11 cellular contexts compared by ENCODE assay signal in genomic region chr6:144351338-144351737, GRCh38.
A peak's percentile ranks its signal among the peaks of the same experiment; 100 is the strongest.
DNase-seq lines count a peak whose midpoint lies in the region; ATAC-seq and TF ChIP-seq lines count a peak whose summit lies in the region.
"Had no signal": no experiment of that assay in that cellular context is flagged by ENCODE, and none has a peak within 500 bp of the region (broad histone marks: within the 10 kb centered on the region; RNA-seq: fewer than 3 reads in every experiment).

No MANE protein-coding gene starts in this region.

- peaks cover 46 to 86% of the 10 kb centered on the region in 2 donors for H3K4me1 ChIP-seq in left lung
- H3K4me1 ChIP-seq in tibial nerve: peaks cover 0 to 74% (median 40%) of the 10 kb centered on the region in 4 donors

- no peaks in the 10 kb centered on the region for H3K27me3 ChIP-seq in left lung
- no peaks in the 10 kb centered on the region for H3K27me3 ChIP-seq in tibial nerve
- no peaks in the 10 kb centered on the region for H3K27me3 ChIP-seq in H7 (ENCODE audit: control insufficient read depth, insufficient read depth, low read length)

- ATAC-seq in left lung (no peak), GM18873 (IDR thresholded peaks at IDR 0.05; ENCODE audit: low FRiP score, unreplicated experiment) (no peak)

- H3K27ac ChIP-seq in left lung (peak overlapping the region; percentile 11 to 80), tibial nerve (peak overlapping the region in 3 of 4 donors; percentile 18 to 76 (median 46))

- TF ChIP-seq POLR2A in tibial nerve (IDR thresholded peaks at IDR 0.05): no peak

- 66 to 71% methylated on average over 4 of the region's 4 CpGs for WGBS in tibial nerve, 2 donors

- intact Hi-C loops in activated naive CD4-positive, alpha-beta T cell treated with anti-CD3 and anti-CD28 coated beads for 36 hours (cut with micrococcal nuclease): loop anchor here (2.0 kb wide), 1 partner anchor 43 kb away; no protein-coding TSS in a partner anchor
- intact Hi-C loops in activated T-helper 1 cell treated with anti-CD3 and anti-CD28 coated beads, Interleukin-12 subunit alpha, Interleukin-12 subunit beta, Interleukin-2, Interleukin-4 antibody, amounts not matched to agents 30 ng/mL and 10 ng/mL and 1 ng/mL, durations not matched to agents 14 hours and 24 hours and 36 hours (cut with micrococcal nuclease): loop anchor here (5.0 kb wide), 4 partner anchors 61 to 1409 kb away; no protein-coding TSS in a partner anchor
- intact Hi-C loops in left lung (cut with DNase I): no loop called here

- H3K4me3 Mint-ChIP-seq in activated naive CD4-positive, alpha-beta T cell treated with anti-CD3 and anti-CD28 coated beads for 36 hours: peak overlapping the region; percentile 57
- peak overlapping the region; percentile 80 for H3K4me3 Mint-ChIP-seq in activated T-helper 1 cell treated with anti-CD3 and anti-CD28 coated beads, Interleukin-12 subunit alpha, Interleukin-12 subunit beta, Interleukin-2, Interleukin-4 antibody, amounts not matched to agents 30 ng/mL and 10 ng/mL and 1 ng/mL, durations not matched to agents 14 hours and 24 hours and 36 hours

- TF ChIP-seq CTCF in left lung (IDR thresholded peaks at IDR 0.05) (no peak), tibial nerve (IDR thresholded peaks at IDR 0.05) (no peak)

- H3K9me3 Mint-ChIP-seq in activated naive CD4-positive, alpha-beta T cell treated with anti-CD3 and anti-CD28 coated beads for 36 hours: no peaks in the 10 kb centered on the region
- peaks cover 5% of the 10 kb centered on the region for H3K9me3 Mint-ChIP-seq in activated T-helper 1 cell treated with anti-CD3 and anti-CD28 coated beads, Interleukin-12 subunit alpha, Interleukin-12 subunit beta, Interleukin-2, Interleukin-4 antibody, amounts not matched to agents 30 ng/mL and 10 ng/mL and 1 ng/mL, durations not matched to agents 14 hours and 24 hours and 36 hours

- H3K36me3 ChIP-seq in left lung (no peaks in the 10 kb centered on the region), tibial nerve (no peaks in the 10 kb centered on the region), H7 (replicated peaks; ENCODE audit: control insufficient read depth, insufficient read depth, low read length) (no peaks in the 10 kb centered on the region)

- H3K4me3 ChIP-seq in left lung (no peak overlapping the region), tibial nerve (no peak overlapping the region), H7 (ENCODE audit: insufficient read depth, low read depth, low read length) (no peak overlapping the region)

- no peak for TF ChIP-seq EP300 in tibial nerve (IDR thresholded peaks at IDR 0.05)

- H3K4me1 Mint-ChIP-seq in activated naive CD4-positive, alpha-beta T cell treated with anti-CD3 and anti-CD28 coated beads for 36 hours (ENCODE audit: low read depth): peaks cover 86% of the 10 kb centered on the region
- peaks cover 84% of the 10 kb centered on the region for H3K4me1 Mint-ChIP-seq in activated T-helper 1 cell treated with anti-CD3 and anti-CD28 coated beads, Interleukin-12 subunit alpha, Interleukin-12 subunit beta, Interleukin-2, Interleukin-4 antibody, amounts not matched to agents 30 ng/mL and 10 ng/mL and 1 ng/mL, durations not matched to agents 14 hours and 24 hours and 36 hours (ENCODE audit: low read depth)

- CTCF ChIA-PET in activated naive CD4-positive, alpha-beta T cell treated with anti-CD3 and anti-CD28 coated beads for 36 hours (lab: Charles Lee): interaction anchor here (0.6 to 0.8 kb wide), 2 partner anchors 8 to 15 kb away, joined by 3 read pairs; no protein-coding TSS in a partner anchor

- H3K36me3 Mint-ChIP-seq in activated naive CD4-positive, alpha-beta T cell treated with anti-CD3 and anti-CD28 coated beads for 36 hours (ENCODE audit: low read depth): peaks cover 6% of the 10 kb centered on the region
- peaks cover 23% of the 10 kb centered on the region for H3K36me3 Mint-ChIP-seq in activated T-helper 1 cell treated with anti-CD3 and anti-CD28 coated beads, Interleukin-12 subunit alpha, Interleukin-12 subunit beta, Interleukin-2, Interleukin-4 antibody, amounts not matched to agents 30 ng/mL and 10 ng/mL and 1 ng/mL, durations not matched to agents 14 hours and 24 hours and 36 hours (ENCODE audit: low read depth)

- peak overlapping the region; percentile 76 for H3K27ac Mint-ChIP-seq in activated naive CD4-positive, alpha-beta T cell treated with anti-CD3 and anti-CD28 coated beads for 36 hours
- peak overlapping the region; percentile 91 for H3K27ac Mint-ChIP-seq in activated T-helper 1 cell treated with anti-CD3 and anti-CD28 coated beads, Interleukin-12 subunit alpha, Interleukin-12 subunit beta, Interleukin-2, Interleukin-4 antibody, amounts not matched to agents 30 ng/mL and 10 ng/mL and 1 ng/mL, durations not matched to agents 14 hours and 24 hours and 36 hours

- H3K9me3 ChIP-seq in left lung (no peaks in the 10 kb centered on the region), tibial nerve (no peaks in the 10 kb centered on the region)

- no peaks in the 10 kb centered on the region for H3K27me3 Mint-ChIP-seq in activated naive CD4-positive, alpha-beta T cell treated with anti-CD3 and anti-CD28 coated beads for 36 hours (ENCODE audit: low read depth)
- H3K27me3 Mint-ChIP-seq in activated T-helper 1 cell treated with anti-CD3 and anti-CD28 coated beads, Interleukin-12 subunit alpha, Interleukin-12 subunit beta, Interleukin-2, Interleukin-4 antibody, amounts not matched to agents 30 ng/mL and 10 ng/mL and 1 ng/mL, durations not matched to agents 14 hours and 24 hours and 36 hours (ENCODE audit: insufficient read depth): no peaks in the 10 kb centered on the region

- DNase-seq in activated naive CD4-positive, alpha-beta T cell treated with anti-CD3 and anti-CD28 coated beads for 36 hours: no peak
- no peak for DNase-seq in activated naive CD4-positive, alpha-beta T cell treated with Interleukin-2 at 50 U/mL for 16 hours
- DNase-seq in activated T-helper 1 cell treated with anti-CD3 and anti-CD28 coated beads, Interleukin-12 subunit alpha, Interleukin-12 subunit beta, Interleukin-2, Interleukin-4 antibody, amounts not matched to agents 30 ng/mL and 10 ng/mL and 1 ng/mL, durations not matched to agents 14 hours and 24 hours and 36 hours (ENCODE audit: low spot score): no peak
- DNase-seq in left lung (no peak), tibial nerve (ENCODE audit: low spot score in 2 of 2) (no peak), H7 (no peak)
- no peak for DNase-seq in stimulated activated CD4-positive, alpha-beta T cell treated with anti-CD3 and anti-CD28 coated beads, Interleukin-2, amount 100 ng/mL, for 24 hours
- DNase-seq: anterior cingulate cortex, kidney glomerular epithelial cell, NCI-H2029 treated with DMSO at 0.1 percent for 48 hours had no signal

Comparison
In these comparisons a context has a peak if more than half of its experiments do, and no peak if none do; other contexts are left out.
1. intact Hi-C loops: an anchor here in activated naive CD4-positive, alpha-beta T cell treated with anti-CD3 and anti-CD28 coated beads for 36 hours (2.0 kb wide) and activated T-helper 1 cell treated with anti-CD3 and anti-CD28 coated beads, Interleukin-12 subunit alpha, Interleukin-12 subunit beta, Interleukin-2, Interleukin-4 antibody, amounts not matched to agents 30 ng/mL and 10 ng/mL and 1 ng/mL, durations not matched to agents 14 hours and 24 hours and 36 hours (5.0 kb wide); none called in left lung.